In genomic region chr9:136880651-136881050, GRCh38 we compare ENCODE assay signal across 2 cellular contexts.
TF ChIP-seq lines count a peak whose summit lies in the region.

No MANE protein-coding gene starts in this region.

TF ChIP-seq in GM23338, 12 proteins besides CTCF, POLR2A, EP300 and RAD21 (continued from another document):
- TF ChIP-seq EZH2phosphoT487 (IDR thresholded peaks at IDR 0.05; ENCODE audit: unreplicated experiment): no peak
- TF ChIP-seq REST (IDR thresholded peaks at IDR 0.05; ENCODE audit: unreplicated experiment): no peak
- TF ChIP-seq ZNF114 (CRISPR knock-in tag; IDR thresholded peaks at IDR 0.05): no peak
- no peak for TF ChIP-seq ZNF331 (CRISPR knock-in tag; IDR thresholded peaks at IDR 0.05; ENCODE audit: low read depth)
- TF ChIP-seq STAT1 (IDR thresholded peaks at IDR 0.05; ENCODE audit: unreplicated experiment): no peak
- no peak for TF ChIP-seq CREB1 (CRISPR knock-in tag; IDR thresholded peaks at IDR 0.05; ENCODE audit: low read depth)
- TF ChIP-seq JUNB (IDR thresholded peaks at IDR 0.05; ENCODE audit: unreplicated experiment): no peak

TF ChIP-seq in WTC11, 78 proteins besides CTCF, POLR2A, EP300 and RAD21 (continued from another document):
- no peak for TF ChIP-seq ZNF425 (CRISPR knock-in tag; conservative IDR thresholded peaks at IDR 0.05)
- TF ChIP-seq ETV6 (CRISPR knock-in tag; IDR thresholded peaks at IDR 0.05): no peak
TF ChIP-seq in WTC11: peak in this region for 0.
